2 cellular contexts compared by ENCODE assay signal in the genomic region with DNA sequence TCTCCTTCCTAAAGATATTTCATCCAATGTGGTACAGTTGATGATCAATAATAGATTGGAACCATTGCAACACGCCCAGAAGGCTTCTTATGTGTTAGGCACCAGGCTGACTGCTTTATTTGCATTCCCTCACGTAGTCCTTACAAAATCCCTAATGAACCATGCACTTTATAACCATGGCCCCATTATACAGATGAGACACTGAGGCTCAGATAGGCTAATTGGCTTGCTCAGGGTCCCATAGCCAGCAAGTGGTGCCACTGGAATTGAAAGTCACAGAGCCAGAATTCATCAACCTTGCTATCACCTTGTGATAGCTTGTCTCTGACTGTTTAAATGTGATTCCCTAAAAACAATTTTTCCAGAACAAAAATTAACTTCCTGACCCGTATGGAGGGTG.
TF ChIP-seq lines count a peak whose summit lies in the region.

No MANE protein-coding gene starts in this region.

TF ChIP-seq in HepG2, 621 proteins besides CTCF, POLR2A, EP300 and RAD21:
- TF ChIP-seq ZNF629 (CRISPR knock-in tag; conservative IDR thresholded peaks at IDR 0.05) (peak; percentile 56), HMG20B (CRISPR knock-in tag; conservative IDR thresholded peaks at IDR 0.05) (no peak)

TF ChIP-seq in endothelial cell of umbilical vein, 7 proteins besides CTCF, POLR2A, EP300 and RAD21:
- TF ChIP-seq EZH2 (IDR thresholded peaks at IDR 0.05; ENCODE audit: borderline replicate concordance, low read depth, low read length, severe bottlenecking) (no peak), JUN (IDR thresholded peaks at IDR 0.05; ENCODE audit: borderline replicate concordance, insufficient read depth, insufficient read length, low read depth) (no peak), GATA2 (IDR thresholded peaks at IDR 0.05; ENCODE audit: insufficient read depth, insufficient read length, low read depth, low read length) (no peak), POLR2AphosphoS5 (IDR thresholded peaks at IDR 0.05; ENCODE audit: insufficient read depth, low read depth, low read length) (no peak), MYC (IDR thresholded peaks at IDR 0.05; ENCODE audit: low read depth, low read length) (no peak), FOS (IDR thresholded peaks at IDR 0.05; ENCODE audit: borderline replicate concordance, insufficient read depth, low read length) (no peak)
- TF ChIP-seq, protein P1, sequence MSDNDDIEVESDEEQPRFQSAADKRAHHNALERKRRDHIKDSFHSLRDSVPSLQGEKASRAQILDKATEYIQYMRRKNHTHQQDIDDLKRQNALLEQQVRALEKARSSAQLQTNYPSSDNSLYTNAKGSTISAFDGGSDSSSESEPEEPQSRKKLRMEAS (IDR thresholded peaks at IDR 0.05; ENCODE audit: insufficient read depth, insufficient read length) = no peak
